ENCODE assay signal across 9 cellular contexts in the genomic region with DNA sequence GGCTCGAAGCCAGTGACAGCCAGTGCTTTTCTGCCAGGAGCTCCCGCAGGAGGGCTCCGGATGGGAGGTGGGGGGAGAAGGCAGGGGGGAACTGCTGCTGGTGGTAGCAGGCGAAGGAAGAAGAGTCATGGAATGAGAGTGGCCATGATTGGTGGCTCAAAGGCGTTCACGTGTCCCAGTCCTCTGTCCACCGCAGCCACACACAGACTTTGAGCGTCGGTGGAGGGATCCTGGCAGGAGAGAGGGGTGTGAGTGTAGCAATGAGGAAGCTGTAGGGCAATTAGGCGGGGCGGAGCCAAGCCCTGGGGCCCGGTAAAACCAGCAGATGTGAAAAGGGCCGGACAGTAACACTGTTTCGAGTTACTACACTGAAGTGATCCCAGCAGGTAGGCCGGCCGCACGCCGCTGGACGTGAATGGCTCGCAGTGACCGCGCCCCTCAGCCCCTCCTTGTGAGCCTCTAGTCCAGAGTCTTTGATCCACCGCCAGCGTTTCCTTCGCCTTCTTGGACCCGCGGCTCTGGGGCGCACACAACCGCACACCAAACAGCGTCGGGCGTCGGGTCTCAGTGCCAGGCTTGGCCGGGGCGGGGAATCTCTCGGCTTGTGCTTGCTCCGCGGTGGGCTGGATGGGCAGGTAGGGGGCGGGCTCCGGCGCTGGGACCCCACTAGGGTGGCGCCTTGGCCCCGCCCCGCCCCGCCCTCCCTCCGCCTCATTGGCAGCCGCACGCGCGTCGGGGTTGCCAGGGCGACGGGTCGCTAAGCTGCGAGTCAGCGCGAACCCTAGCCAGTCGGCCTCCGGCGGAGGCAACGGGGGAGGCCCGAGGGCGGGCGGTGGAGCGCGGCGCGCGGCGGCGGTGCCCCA. TPM values are rescaled to one million over a fixed set of nuclear protein-coding genes. Genes with fewer than 3 reads are reported as not detected.
DNase-seq lines count a peak whose midpoint lies in the region; ATAC-seq and FAIRE-seq lines count a peak whose summit lies in the region.
"Had no signal": no experiment of that assay in that cellular context is flagged by ENCODE, and none has a peak within 500 bp of the region (broad histone marks: within the 10 kb centered on the region; RNA-seq: fewer than 3 reads in every experiment).

A gene (plus strand): TSS at position 788 of the 863 bp plus-strand sequence. CDS start 250 bp downstream, outside the sequence.

- peak in 3 of 4 experiments; percentile 15 to 43 (median 26) for ATAC-seq in T-cell (replicated peaks in 1 of 4)
- ATAC-seq in effector memory CD8-positive, alpha-beta T cell (replicated peaks) = peak; percentile 23
- ATAC-seq in HG02885 (IDR thresholded peaks at IDR 0.05; ENCODE audit: poor library complexity, unreplicated experiment) = no peak

- no peak within 1 kb of the TSS for H3K27ac Mint-ChIP-seq in CD4-positive, alpha-beta memory T cell
- H3K27ac Mint-ChIP-seq in T-cell = no peak within 1 kb of the TSS
- H3K27ac Mint-ChIP-seq in effector memory CD8-positive, alpha-beta T cell = no peak within 1 kb of the TSS

- H2AFZ ChIP-seq in neuron (ENCODE audit: low read depth, low read length) = no peak within 1 kb of the TSS

- peaks cover 16% of the 10 kb centered on the region for H3K27me3 ChIP-seq in CD4-positive, alpha-beta memory T cell (ENCODE audit: insufficient read depth, low read length)
- H3K27me3 ChIP-seq in neuron (ENCODE audit: insufficient read depth, low read length) = peaks cover 12% of the 10 kb centered on the region

- peak within 1 kb of the TSS; percentile 5 to 11 for H3K4me3 ChIP-seq in CD4-positive, alpha-beta memory T cell (ENCODE audit: low read length in 2 of 2)
- H3K4me3 ChIP-seq in neuron (ENCODE audit: low read length) = peak within 1 kb of the TSS; percentile 47

- intact Hi-C loops in CD4-positive, alpha-beta memory T cell (cut with micrococcal nuclease) = no loop called here

- peak; percentile 58 for FAIRE-seq in urothelium cell line (lab: Jason Lieb, UNC)
- FAIRE-seq: endometrium had no signal

- CTCF ChIA-PET in CD4-positive, alpha-beta memory T cell (lab: Charles Lee; ENCODE audit: partially characterized antibody) = interaction anchor here (1.0 to 1.5 kb wide), 4 partner anchors 9 to 61 kb away, joined by 3 read pairs; no protein-coding TSS in a partner anchor
- CTCF ChIA-PET in T-cell (lab: Charles Lee) = interaction anchor here (0.6 to 0.8 kb wide), 2 partner anchors 9 to 581 kb away, joined by 3 to 6 read pairs; no protein-coding TSS in a partner anchor

- H3K9me3 ChIP-seq in CD4-positive, alpha-beta memory T cell (ENCODE audit: control insufficient read depth in 1 of 2, low read length in 2 of 2) = no peaks in the 10 kb centered on the region
- H3K9me3 ChIP-seq in neuron (ENCODE audit: low read length) = no peaks in the 10 kb centered on the region

- DNase-seq in CD4-positive, alpha-beta memory T cell = no peak
- DNase-seq in HuH-7.5 (ENCODE audit: low spot score) = peak; percentile 91
- peak in 1 of 34 experiments; percentile 12 for DNase-seq in T-cell
- no peak for DNase-seq in effector memory CD8-positive, alpha-beta T cell
- peak; percentile 90 for DNase-seq in urothelium cell line (ENCODE audit: low spot score)
- no peak for DNase-seq in C1 segment of cervical spinal cord (lab: John Stamatoyannopoulos, UW)

- POLR2A ChIA-PET in CD4-positive, alpha-beta memory T cell (lab: Charles Lee; ENCODE audit: partially characterized antibody) = interaction anchor here (1.2 kb wide), 1 partner anchor 79 kb away, joined by 3 read pairs; a partner anchor contains a TSS
- POLR2A ChIA-PET in T-cell (lab: Charles Lee) = no interaction called here

- no peaks in the 10 kb centered on the region for H3K36me3 ChIP-seq in CD4-positive, alpha-beta memory T cell (ENCODE audit: insufficient read depth, low read length)
- no peaks in the 10 kb centered on the region for H3K36me3 ChIP-seq in neuron (ENCODE audit: insufficient read depth, low read length)

- H3K9me3 Mint-ChIP-seq in CD4-positive, alpha-beta memory T cell = no peaks in the 10 kb centered on the region
- no peaks in the 10 kb centered on the region for H3K9me3 Mint-ChIP-seq in T-cell
- H3K9me3 Mint-ChIP-seq in effector memory CD8-positive, alpha-beta T cell = no peaks in the 10 kb centered on the region

- H3K4me1 ChIP-seq in CD4-positive, alpha-beta memory T cell (ENCODE audit: insufficient read depth, low read length) = peaks cover 17% of the 10 kb centered on the region
- peaks cover 65% of the 10 kb centered on the region for H3K4me1 ChIP-seq in neuron (ENCODE audit: insufficient read depth, low read length)

- H3K4me1 Mint-ChIP-seq in CD4-positive, alpha-beta memory T cell = peaks cover 3 to 10% (median 6%) of the 10 kb centered on the region in 4 donors
- H3K4me1 Mint-ChIP-seq in T-cell = peaks cover 7 to 13% (median 8%) of the 10 kb centered on the region in 3 donors
- H3K4me1 Mint-ChIP-seq in effector memory CD8-positive, alpha-beta T cell (ENCODE audit: low read depth in 2 of 2) = peaks cover 0 to 9% of the 10 kb centered on the region in 2 donors

- peaks cover 28 to 40% of the 10 kb centered on the region in 2 donors for H3K27me3 Mint-ChIP-seq in CD4-positive, alpha-beta memory T cell
- peaks cover 34 to 59% of the 10 kb centered on the region in 2 donors for H3K27me3 Mint-ChIP-seq in T-cell
- peaks cover 61 to 87% of the 10 kb centered on the region in 2 donors for H3K27me3 Mint-ChIP-seq in effector memory CD8-positive, alpha-beta T cell

- H3K27ac ChIP-seq in CD4-positive, alpha-beta memory T cell (ENCODE audit: low read depth, low read length) = no peak within 1 kb of the TSS

- no peaks in the 10 kb centered on the region for H3K36me3 Mint-ChIP-seq in CD4-positive, alpha-beta memory T cell
- H3K36me3 Mint-ChIP-seq in T-cell = no peaks in the 10 kb centered on the region
- H3K36me3 Mint-ChIP-seq in effector memory CD8-positive, alpha-beta T cell (ENCODE audit: insufficient read depth) = no peaks in the 10 kb centered on the region

- H3K4me3 Mint-ChIP-seq in CD4-positive, alpha-beta memory T cell = peak within 1 kb of the TSS; percentile 58 to 84 (median 70)
- peak within 1 kb of the TSS; percentile 56 to 74 (median 65) for H3K4me3 Mint-ChIP-seq in T-cell
- peak within 1 kb of the TSS; percentile 48 to 70 for H3K4me3 Mint-ChIP-seq in effector memory CD8-positive, alpha-beta T cell

RNA-seq across cellular contexts. Expression of the gene that starts here (rescaled TPM):
- total RNA-seq in CD4-positive, alpha-beta memory T cell = not detected
- not detected for polyA plus RNA-seq in CD4-positive, alpha-beta memory T cell
- under 1 TPM in 1 of 5 donors, not detected in 4; 0.21 TPM for total RNA-seq in T-cell

Comparison
In these comparisons a context has a peak if more than half of its experiments do, and no peak if none do; other contexts are left out.
1. Peak in ATAC-seq in T-cell; RNA of the gene not detected or under 1 TPM.
2. DNase-seq: peak in HuH-7.5 (single experiment) and urothelium cell line (single experiment); none in CD4-positive, alpha-beta memory T cell (0 of 5), effector memory CD8-positive, alpha-beta T cell (0 of 3) and C1 segment of cervical spinal cord (0 of 14).
3. Peak in every context shown above with its lines, with median percentiles within 50 percentile points of each other: H3K4me3 Mint-ChIP-seq.